Comparison of ENCODE assay signal across 20 cellular contexts in genomic region chr14:94161087-94161486, GRCh38. TPM values are rescaled to one million over a fixed set of nuclear protein-coding genes. Genes with fewer than 3 reads are reported as not detected.
"Had no signal": no experiment of that assay in that cellular context is flagged by ENCODE, and none has a peak within 500 bp of the region (broad histone marks: within the 10 kb centered on the region; RNA-seq: fewer than 3 reads in every experiment).

No MANE protein-coding gene starts in this region.

- H3K4me3 Mint-ChIP-seq: effector memory CD8-positive, alpha-beta T cell; immature natural killer cell; neural progenitor cell; stimulated activated naive CD8-positive, alpha-beta T cell treated with anti-CD3 and anti-CD28 coated beads, Interleukin-15, Interleukin-2, amounts not matched to agents 100 ng/mL and 50 ng/mL, for 24 hours; type B pancreatic cell had no signal

- H3K27ac ChIP-seq: cardiac muscle cell, esophagus squamous epithelium, heart right ventricle, neural progenitor cell, prostate gland, skin epidermis, suprapubic skin had no signal

- H3K36me3 Mint-ChIP-seq: immature natural killer cell, neural progenitor cell, type B pancreatic cell had no signal

- H3K27ac Mint-ChIP-seq: activated T-helper 2 cell treated with anti-CD3 and anti-CD28 coated beads, Interferon-gamma antibody, Interleukin-2, Interleukin-4, amounts not matched to agents 10 μg/mL and 5 μg/mL and 100 μg/mL, durations not matched to agents 14 hours and 24 hours and 36 hours; immature natural killer cell; neural progenitor cell; stimulated activated naive CD8-positive, alpha-beta T cell treated with anti-CD3 and anti-CD28 coated beads, Interleukin-15, Interleukin-2, amounts not matched to agents 100 ng/mL and 50 ng/mL, for 24 hours; type B pancreatic cell had no signal

- H3K9me3 Mint-ChIP-seq: activated T-helper 2 cell treated with anti-CD3 and anti-CD28 coated beads, Interferon-gamma antibody, Interleukin-2, Interleukin-4, amounts not matched to agents 10 μg/mL and 5 μg/mL and 100 μg/mL, durations not matched to agents 14 hours and 24 hours and 36 hours; effector memory CD8-positive, alpha-beta T cell; immature natural killer cell; stimulated activated naive CD8-positive, alpha-beta T cell treated with anti-CD3 and anti-CD28 coated beads, Interleukin-15, Interleukin-2, amounts not matched to agents 100 ng/mL and 50 ng/mL, for 24 hours; type B pancreatic cell had no signal

- H3K27me3 Mint-ChIP-seq: stimulated activated naive CD8-positive, alpha-beta T cell treated with anti-CD3 and anti-CD28 coated beads, Interleukin-15, Interleukin-2, amounts not matched to agents 100 ng/mL and 50 ng/mL, for 24 hours had no signal

- H3K4me3 ChIP-seq: cardiac muscle cell, esophagus squamous epithelium, heart right ventricle, neural progenitor cell, prostate gland, skin epidermis, suprapubic skin had no signal

- H3K9me3 ChIP-seq: esophagus squamous epithelium, heart right ventricle, prostate gland, suprapubic skin had no signal

- H3K4me2 ChIP-seq: neural progenitor cell had no signal

- H3K27me3 ChIP-seq: neural progenitor cell had no signal

- H2AFZ ChIP-seq: neural progenitor cell had no signal

- DNase-seq: activated CD4-positive, alpha-beta T cell treated with anti-CD3 and anti-CD28 coated beads for 48 hours; activated naive CD4-positive, alpha-beta T cell treated with anti-CD3 and anti-CD28 coated beads, Interleukin-2, amount 50 U/mL, for 16 hours; activated T-cell treated with anti-CD3 and anti-CD28 coated beads for 4 hours; amygdala; effector memory CD8-positive, alpha-beta T cell; esophagus squamous epithelium; heart right ventricle; immature natural killer cell; left ventricle myocardium superior; right cardiac atrium; stimulated activated CD4-positive, alpha-beta T cell treated with anti-CD3 and anti-CD28 coated beads, Interleukin-2, amount 100 ng/mL, for 48 hours had no signal

- H3K36me3 ChIP-seq: cardiac muscle cell, esophagus squamous epithelium, heart right ventricle, neural progenitor cell, prostate gland, suprapubic skin had no signal

- ATAC-seq: effector memory CD8-positive, alpha-beta T cell; heart right ventricle; left ventricle myocardium superior; right cardiac atrium had no signal

- H3K9ac ChIP-seq: neural progenitor cell had no signal

RNA-seq across cellular contexts. Expression of gene PPP4R4, which starts 13.0 kb away (rescaled TPM):
- total RNA-seq: dermis microvascular lymphatic vessel endothelial cell had no signal
- polyA plus RNA-seq: immature natural killer cell had no signal
